18 cellular contexts compared by ENCODE assay signal in the genomic region with DNA sequence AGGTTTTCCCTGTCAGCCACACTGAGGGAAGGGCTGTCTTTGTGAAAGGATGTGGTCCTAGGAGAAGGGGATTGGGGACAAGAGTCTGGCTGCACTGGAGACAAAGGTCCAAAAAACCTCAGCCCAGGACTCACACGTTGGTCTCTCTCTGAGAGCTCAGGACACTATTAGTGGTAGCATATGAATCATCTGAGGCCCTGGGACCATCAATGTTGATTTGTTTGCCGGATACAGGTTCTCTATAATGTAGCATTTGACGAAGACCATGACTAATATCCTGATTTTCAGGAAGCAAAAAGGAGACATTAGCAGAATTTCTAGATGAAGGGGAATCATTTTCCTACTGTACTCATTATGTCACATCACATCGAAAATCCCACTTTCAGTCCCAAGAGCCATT. TPM values are rescaled to one million over a fixed set of nuclear protein-coding genes. Genes with fewer than 3 reads are reported as not detected.
DNase-seq lines count a peak whose midpoint lies in the region; ATAC-seq and TF ChIP-seq lines count a peak whose summit lies in the region.
"Had no signal": no experiment of that assay in that cellular context is flagged by ENCODE, and none has a peak within 500 bp of the region (broad histone marks: within the 10 kb centered on the region; RNA-seq: fewer than 3 reads in every experiment).

No MANE protein-coding gene starts in this region.

- H3K9me2 ChIP-seq in GM23338 (ENCODE audit: insufficient read depth) = no peaks in the 10 kb centered on the region

- no peaks in the 10 kb centered on the region for H3K36me3 ChIP-seq in GM23338 (ENCODE audit: insufficient read depth)
- H3K36me3 ChIP-seq: heart left ventricle, tibial artery had no signal

- H3K27me3 Mint-ChIP-seq in GM23338 (ENCODE audit: insufficient read depth, low read depth, poor library complexity) = peaks cover 5% of the 10 kb centered on the region

- no peaks in the 10 kb centered on the region for H3K79me2 ChIP-seq in GM23338 (replicated peaks; ENCODE audit: insufficient read depth)

- DNase-seq in GM23338 (ENCODE audit: low spot score) (no peak), RPMI7951 (ENCODE audit: low read depth) (peak; percentile 67), epithelial cell of prostate (ENCODE audit: low read depth, low spot score) (no peak), putamen (ENCODE audit: low spot score) (peak; percentile 15), dorsolateral prefrontal cortex (no peak), activated gamma-delta T cell treated with Interleukin-2 at 50 U/mL for 16 hours (no peak)
- DNase-seq: heart left ventricle; naive thymus-derived CD4-positive, alpha-beta T cell; NCI-H2171; NCI-H774; stimulated activated CD4-positive, alpha-beta T cell treated with anti-CD3 and anti-CD28 coated beads, Interleukin-1b, Interleukin-23, amount 100 ng/mL, for 48 hours; stimulated activated naive CD4-positive, alpha-beta T cell treated with Interleukin-2 at 50 U/mL for 16 hours; tibial artery had no signal

- intact Hi-C loops in dorsolateral prefrontal cortex (cut with DNase I) = loop anchor here in 1 of 2 donors (2.0 to 10.0 kb wide), 4 partner anchors 371 to 791 kb away; a partner anchor contains a TSS

- H3K27me3 ChIP-seq in GM23338 (ENCODE audit: insufficient read depth) = no peaks in the 10 kb centered on the region
- no peaks in the 10 kb centered on the region for H3K27me3 ChIP-seq in dorsolateral prefrontal cortex
- H3K27me3 ChIP-seq: tibial artery had no signal

- ATAC-seq in GM23338 (no peak), GM18907 (IDR thresholded peaks at IDR 0.05; ENCODE audit: unreplicated experiment) (no peak)
- ATAC-seq: esophagus mucosa; GM12878; heart left ventricle; naive thymus-derived CD4-positive, alpha-beta T cell had no signal

- no peaks in the 10 kb centered on the region for H3K36me3 Mint-ChIP-seq in GM23338 (ENCODE audit: low read depth)
- H3K36me3 Mint-ChIP-seq: naive thymus-derived CD4-positive, alpha-beta T cell had no signal

- no peaks in the 10 kb centered on the region for H4K20me1 ChIP-seq in GM23338 (replicated peaks; ENCODE audit: insufficient read depth)

- TF ChIP-seq CTCF in GM23338 (conservative IDR thresholded peaks at IDR 0.05; ENCODE audit: low read depth in 2 of 2) = no peak
- TF ChIP-seq CTCF in dorsolateral prefrontal cortex (IDR thresholded peaks at IDR 0.05 in 54 of 56, conservative IDR thresholded peaks at IDR 0.05 in 2 of 56; ENCODE audit: low read depth in 1 of 56, partially characterized antibody in 56 of 56) = no peak

- H3K4me3 Mint-ChIP-seq in GM23338 = no peak overlapping the region
- H3K4me3 Mint-ChIP-seq: naive thymus-derived CD4-positive, alpha-beta T cell had no signal

- peaks cover 4% of the 10 kb centered on the region; the same call in 2 of the 3 replicates for H3K4me1 Mint-ChIP-seq in GM23338

- H3K9me3 Mint-ChIP-seq in GM23338 = no peaks in the 10 kb centered on the region
- H3K9me3 Mint-ChIP-seq: naive thymus-derived CD4-positive, alpha-beta T cell had no signal

- H3K27ac Mint-ChIP-seq in GM23338 = no peak overlapping the region
- H3K27ac Mint-ChIP-seq: naive thymus-derived CD4-positive, alpha-beta T cell had no signal

- H3F3A ChIP-seq in GM23338 (replicated peaks; ENCODE audit: low read depth) = no peaks in the 10 kb centered on the region

- H2AFZ ChIP-seq in GM23338 = 0 out of 2 replicates have a peak overlapping the region, but pooled peaks have one; percentile 17

- H3K27ac ChIP-seq in GM23338 (ENCODE audit: low read depth) (no peak overlapping the region), epithelial cell of prostate (peak overlapping the region; percentile 29), dorsolateral prefrontal cortex (no peak overlapping the region)
- H3K27ac ChIP-seq: heart left ventricle, tibial artery had no signal

- no peaks in the 10 kb centered on the region for H3K4me1 ChIP-seq in GM23338 (ENCODE audit: insufficient read depth)
- H3K4me1 ChIP-seq: tibial artery had no signal

- no peak overlapping the region for H3K4me3 ChIP-seq in GM23338
- H3K4me3 ChIP-seq in dorsolateral prefrontal cortex = no peak overlapping the region
- H3K4me3 ChIP-seq: GM12878, heart left ventricle, lung, tibial artery had no signal

- H3K4me2 ChIP-seq in GM23338 = no peak overlapping the region

TF ChIP-seq in GM23338, 12 proteins besides CTCF, POLR2A, EP300 and RAD21 (continues in another document):
- TF ChIP-seq ZNF114 (CRISPR knock-in tag; IDR thresholded peaks at IDR 0.05) (no peak), NANOG (IDR thresholded peaks at IDR 0.05; ENCODE audit: borderline replicate concordance) (no peak), EZH2 (IDR thresholded peaks at IDR 0.05; ENCODE audit: low read depth, unreplicated experiment) (no peak), STAT1 (IDR thresholded peaks at IDR 0.05; ENCODE audit: unreplicated experiment) (no peak), ZNF331 (CRISPR knock-in tag; IDR thresholded peaks at IDR 0.05; ENCODE audit: low read depth) (no peak), CREB1 (CRISPR knock-in tag; IDR thresholded peaks at IDR 0.05; ENCODE audit: low read depth) (no peak), POLR2AphosphoS5 (IDR thresholded peaks at IDR 0.05; ENCODE audit: low read depth) (no peak)
- TF ChIP-seq, protein P1, sequence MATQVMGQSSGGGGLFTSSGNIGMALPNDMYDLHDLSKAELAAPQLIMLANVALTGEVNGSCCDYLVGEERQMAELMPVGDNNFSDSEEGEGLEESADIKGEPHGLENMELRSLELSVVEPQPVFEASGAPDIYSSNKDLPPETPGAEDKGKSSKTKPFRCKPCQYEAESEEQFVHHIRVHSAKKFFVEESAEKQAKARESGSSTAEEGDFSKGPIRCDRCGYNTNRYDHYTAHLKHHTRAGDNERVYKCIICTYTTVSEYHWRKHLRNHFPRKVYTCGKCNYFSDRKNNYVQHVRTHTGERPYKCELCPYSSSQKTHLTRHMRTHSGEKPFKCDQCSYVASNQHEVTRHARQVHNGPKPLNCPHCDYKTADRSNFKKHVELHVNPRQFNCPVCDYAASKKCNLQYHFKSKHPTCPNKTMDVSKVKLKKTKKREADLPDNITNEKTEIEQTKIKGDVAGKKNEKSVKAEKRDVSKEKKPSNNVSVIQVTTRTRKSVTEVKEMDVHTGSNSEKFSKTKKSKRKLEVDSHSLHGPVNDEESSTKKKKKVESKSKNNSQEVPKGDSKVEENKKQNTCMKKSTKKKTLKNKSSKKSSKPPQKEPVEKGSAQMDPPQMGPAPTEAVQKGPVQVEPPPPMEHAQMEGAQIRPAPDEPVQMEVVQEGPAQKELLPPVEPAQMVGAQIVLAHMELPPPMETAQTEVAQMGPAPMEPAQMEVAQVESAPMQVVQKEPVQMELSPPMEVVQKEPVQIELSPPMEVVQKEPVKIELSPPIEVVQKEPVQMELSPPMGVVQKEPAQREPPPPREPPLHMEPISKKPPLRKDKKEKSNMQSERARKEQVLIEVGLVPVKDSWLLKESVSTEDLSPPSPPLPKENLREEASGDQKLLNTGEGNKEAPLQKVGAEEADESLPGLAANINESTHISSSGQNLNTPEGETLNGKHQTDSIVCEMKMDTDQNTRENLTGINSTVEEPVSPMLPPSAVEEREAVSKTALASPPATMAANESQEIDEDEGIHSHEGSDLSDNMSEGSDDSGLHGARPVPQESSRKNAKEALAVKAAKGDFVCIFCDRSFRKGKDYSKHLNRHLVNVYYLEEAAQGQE (IDR thresholded peaks at IDR 0.05; ENCODE audit: unreplicated experiment) = no peak
- TF ChIP-seq, protein P2, sequence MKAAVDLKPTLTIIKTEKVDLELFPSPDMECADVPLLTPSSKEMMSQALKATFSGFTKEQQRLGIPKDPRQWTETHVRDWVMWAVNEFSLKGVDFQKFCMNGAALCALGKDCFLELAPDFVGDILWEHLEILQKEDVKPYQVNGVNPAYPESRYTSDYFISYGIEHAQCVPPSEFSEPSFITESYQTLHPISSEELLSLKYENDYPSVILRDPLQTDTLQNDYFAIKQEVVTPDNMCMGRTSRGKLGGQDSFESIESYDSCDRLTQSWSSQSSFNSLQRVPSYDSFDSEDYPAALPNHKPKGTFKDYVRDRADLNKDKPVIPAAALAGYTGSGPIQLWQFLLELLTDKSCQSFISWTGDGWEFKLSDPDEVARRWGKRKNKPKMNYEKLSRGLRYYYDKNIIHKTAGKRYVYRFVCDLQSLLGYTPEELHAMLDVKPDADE (IDR thresholded peaks at IDR 0.05) = no peak

RNA-seq across cellular contexts. Expression of a gene that starts 22.2 kb away (rescaled TPM):
- total RNA-seq in GM23338 (2014; rRNA removed; shearing (Covaris generic)) = 0.16 and 0.31 TPM in 2 replicates
- polyA plus RNA-seq in GM23338 (2016; fragmentation: Nextera tagmentation; extraction: Ambion mirVana) = 0.27 and 0.61 TPM in 2 replicates
- total RNA-seq in RPMI7951 (2014; rRNA removed; shearing (Covaris generic)) = 0.10 and 0.12 TPM in 2 replicates
- total RNA-seq in dorsolateral prefrontal cortex = 10 to 100 TPM in 95 of 120 experiments, 1 to 10 TPM in 25; 4.3 to 27.0 (median 12.3) TPM
- total RNA-seq: osteocyte had no signal

RNA-seq across cellular contexts. Expression of a gene that starts 35.0 kb away (rescaled TPM):
- 22.2 and 24.3 TPM in 2 replicates for total RNA-seq in GM23338 (2014; rRNA removed; shearing (Covaris generic))
- 33.2 and 36.0 TPM in 2 replicates for polyA plus RNA-seq in GM23338 (2016; fragmentation: Nextera tagmentation; extraction: Ambion mirVana)
- total RNA-seq in RPMI7951 (2014; rRNA removed; shearing (Covaris generic)) = 91.9 and 134 TPM in 2 replicates
- 10 to 100 TPM; 44.4 to 93.6 (median 71.6) TPM for total RNA-seq in dorsolateral prefrontal cortex

Comparison
In these comparisons a context has a peak if more than half of its experiments do, and no peak if none do; other contexts are left out.
1. DNase-seq: peak in RPMI7951 (single experiment) and putamen (single experiment); none in GM23338 (single experiment), epithelial cell of prostate (single experiment), dorsolateral prefrontal cortex (0 of 10) and activated gamma-delta T cell treated with Interleukin-2 at 50 U/mL for 16 hours (single experiment).